ENCODE assay signal across 17 cellular contexts in the genomic region with DNA sequence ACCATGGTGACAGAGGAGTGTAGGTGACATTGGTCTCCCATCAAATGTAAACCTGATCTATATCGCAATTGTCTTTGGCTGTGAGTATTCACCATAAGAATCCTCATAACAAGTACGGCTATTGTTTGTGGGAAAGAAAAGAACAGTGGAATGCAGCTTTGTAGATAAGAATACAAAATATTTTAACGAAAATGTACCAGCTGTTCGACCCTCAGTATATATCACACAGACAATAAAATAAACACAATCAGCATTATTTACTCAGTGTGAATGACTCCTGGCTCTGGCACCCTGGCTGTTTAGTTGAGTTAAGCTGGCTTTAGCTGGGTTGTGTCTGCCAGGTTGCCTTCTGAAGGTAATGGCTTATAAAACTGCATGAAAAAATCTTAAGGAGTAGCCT.
"Had no signal": no experiment of that assay in that cellular context is flagged by ENCODE, and none has a peak within 500 bp of the region (broad histone marks: within the 10 kb centered on the region; RNA-seq: fewer than 3 reads in every experiment).

No MANE protein-coding gene starts in this region.

- H3K4me3 ChIP-seq: heart left ventricle, neural progenitor cell, psoas muscle, suprapubic skin had no signal

- H3K27me3 ChIP-seq: neural progenitor cell, suprapubic skin had no signal

- H3K9me3 ChIP-seq: heart left ventricle, psoas muscle, suprapubic skin had no signal

- H3K4me3 Mint-ChIP-seq: activated naive CD8-positive, alpha-beta T cell treated with anti-CD3 and anti-CD28 coated beads, Interleukin-2, amount 10 ng/mL, durations not matched to agents 7 days and 5 days; activated T-helper 1 cell treated with anti-CD3 and anti-CD28 coated beads, Interleukin-12 subunit alpha, Interleukin-12 subunit beta, Interleukin-2, Interleukin-4 antibody, amounts not matched to agents 30 ng/mL and 10 ng/mL and 1 ng/mL, durations not matched to agents 14 hours and 24 hours and 36 hours; dendritic cell treated with granulocyte-macrophage colony-stimulating factor and Interleukin-4, amounts not matched to agents 40 ng/mL and 50 ng/mL, for 4 days; neural progenitor cell; stimulated activated naive CD8-positive, alpha-beta T cell treated with anti-CD3 and anti-CD28 coated beads, Interleukin-15, Interleukin-2, amounts not matched to agents 100 ng/mL and 50 ng/mL, for 24 hours had no signal

- ATAC-seq: heart left ventricle, psoas muscle, sciatic nerve had no signal

- H3K27ac ChIP-seq: heart left ventricle, neural progenitor cell, psoas muscle, suprapubic skin had no signal

- DNase-seq: activated CD4-positive, alpha-beta T cell treated with anti-CD3 and anti-CD28 coated beads, Interleukin-2, amount 50 U/mL, for 1 hour; activated CD8-positive, alpha-beta memory T cell treated with anti-CD3 and anti-CD28 coated beads for 24 hours; activated naive CD4-positive, alpha-beta T cell; activated naive CD8-positive, alpha-beta T cell treated with anti-CD3 and anti-CD28 coated beads, Interleukin-2, amount 10 ng/mL, durations not matched to agents 7 days and 5 days; anterior cingulate cortex; cerebellar nuclear complex; effector memory CD4-positive, alpha-beta T cell; heart left ventricle; mammary epithelial cell; psoas muscle; trophoblast cell had no signal

- H3K36me3 Mint-ChIP-seq: activated naive CD8-positive, alpha-beta T cell treated with anti-CD3 and anti-CD28 coated beads, Interleukin-2, amount 10 ng/mL, durations not matched to agents 7 days and 5 days; neural progenitor cell had no signal

- H3K4me1 Mint-ChIP-seq: activated naive CD8-positive, alpha-beta T cell treated with anti-CD3 and anti-CD28 coated beads, Interleukin-2, amount 10 ng/mL, durations not matched to agents 7 days and 5 days; neural progenitor cell had no signal

- H3K4me1 ChIP-seq: heart left ventricle, neural progenitor cell, psoas muscle, suprapubic skin had no signal

- H3K9me3 Mint-ChIP-seq: activated naive CD8-positive, alpha-beta T cell treated with anti-CD3 and anti-CD28 coated beads, Interleukin-2, amount 10 ng/mL, durations not matched to agents 7 days and 5 days; activated T-helper 1 cell treated with anti-CD3 and anti-CD28 coated beads, Interleukin-12 subunit alpha, Interleukin-12 subunit beta, Interleukin-2, Interleukin-4 antibody, amounts not matched to agents 30 ng/mL and 10 ng/mL and 1 ng/mL, durations not matched to agents 14 hours and 24 hours and 36 hours; dendritic cell treated with granulocyte-macrophage colony-stimulating factor and Interleukin-4, amounts not matched to agents 40 ng/mL and 50 ng/mL, for 4 days; stimulated activated naive CD8-positive, alpha-beta T cell treated with anti-CD3 and anti-CD28 coated beads, Interleukin-15, Interleukin-2, amounts not matched to agents 100 ng/mL and 50 ng/mL, for 24 hours had no signal

- H3K27me3 Mint-ChIP-seq: dendritic cell treated with granulocyte-macrophage colony-stimulating factor and Interleukin-4, amounts not matched to agents 40 ng/mL and 50 ng/mL, for 4 days had no signal

- H3K36me3 ChIP-seq: heart left ventricle, neural progenitor cell, suprapubic skin had no signal

- H3K27ac Mint-ChIP-seq: activated naive CD8-positive, alpha-beta T cell treated with anti-CD3 and anti-CD28 coated beads, Interleukin-2, amount 10 ng/mL, durations not matched to agents 7 days and 5 days; activated T-helper 1 cell treated with anti-CD3 and anti-CD28 coated beads, Interleukin-12 subunit alpha, Interleukin-12 subunit beta, Interleukin-2, Interleukin-4 antibody, amounts not matched to agents 30 ng/mL and 10 ng/mL and 1 ng/mL, durations not matched to agents 14 hours and 24 hours and 36 hours; dendritic cell treated with granulocyte-macrophage colony-stimulating factor and Interleukin-4, amounts not matched to agents 40 ng/mL and 50 ng/mL, for 4 days; neural progenitor cell; stimulated activated naive CD8-positive, alpha-beta T cell treated with anti-CD3 and anti-CD28 coated beads, Interleukin-15, Interleukin-2, amounts not matched to agents 100 ng/mL and 50 ng/mL, for 24 hours had no signal
